1 cellular context compared by ENCODE assay signal in the genomic region with DNA sequence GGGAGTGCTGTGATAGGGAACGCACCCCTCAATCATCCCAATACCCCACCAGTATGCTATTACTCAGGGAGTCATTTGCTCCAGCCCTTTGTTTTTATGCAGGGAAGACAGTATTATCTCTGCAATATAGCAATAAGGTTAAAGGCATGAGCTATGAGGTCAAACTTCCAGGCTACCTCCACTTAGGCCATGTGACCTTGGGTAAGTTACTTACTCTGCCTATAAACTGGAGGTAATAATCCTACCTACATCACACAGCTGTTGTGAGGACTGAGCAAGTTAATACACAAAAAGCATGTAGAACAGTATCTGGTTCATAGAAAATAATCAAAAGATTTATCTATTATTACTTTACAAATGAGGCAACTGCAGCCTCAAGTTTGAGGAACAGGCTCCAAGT.
TF ChIP-seq lines count a peak whose summit lies in the region.

No MANE protein-coding gene starts in this region.

TF ChIP-seq in HepG2, 621 proteins besides CTCF, POLR2A, EP300 and RAD21 (continued from another document):
- no peak for TF ChIP-seq FOXJ3 (CRISPR knock-in tag; IDR thresholded peaks at IDR 0.05; ENCODE audit: borderline replicate concordance)
